35 cellular contexts compared by ENCODE assay signal in the genomic region with DNA sequence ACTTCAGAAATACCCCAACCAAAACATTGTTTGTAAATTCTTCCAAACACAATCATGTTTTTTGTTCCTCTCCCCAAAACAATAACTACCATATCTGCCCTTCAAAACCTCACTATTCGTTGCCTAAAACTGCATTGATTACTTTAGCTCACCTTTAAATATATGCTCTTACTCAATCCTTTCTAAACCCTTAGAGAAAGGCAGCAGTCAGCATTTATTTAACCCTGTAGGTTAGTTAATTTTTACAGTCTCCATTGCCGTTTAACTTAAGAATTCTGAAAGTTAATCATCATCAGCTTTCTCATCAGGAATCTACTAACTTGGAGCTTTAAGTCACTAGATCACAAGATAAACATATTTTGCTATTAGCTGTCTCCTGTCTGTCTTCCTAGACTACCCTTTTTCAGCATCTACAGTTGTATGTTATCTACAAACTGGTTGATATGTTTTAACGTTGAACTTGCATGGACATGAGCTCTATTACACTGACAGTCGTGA.
"Had no signal": no experiment of that assay in that cellular context is flagged by ENCODE, and none has a peak within 500 bp of the region (broad histone marks: within the 10 kb centered on the region; RNA-seq: fewer than 3 reads in every experiment).

No MANE protein-coding gene starts in this region.

- H3K27ac Mint-ChIP-seq: activated CD4-positive, alpha-beta T cell treated with anti-CD3 and anti-CD28 coated beads for 36 hours; activated CD8-positive, alpha-beta memory T cell treated with anti-CD3 and anti-CD28 coated beads, Interleukin-2, amount 10 ng/mL, durations not matched to agents 7 days and 5 days; activated CD8-positive, alpha-beta T cell treated with anti-CD3 and anti-CD28 coated beads, Interleukin-2, amount 10 ng/mL, durations not matched to agents 7 days and 5 days; activated naive CD4-positive, alpha-beta T cell treated with anti-CD3 and anti-CD28 coated beads for 36 hours; activated naive CD8-positive, alpha-beta T cell treated with anti-CD3 and anti-CD28 coated beads for 36 hours; brain; natural killer cell; progenitor cell of endocrine pancreas; stimulated activated naive B cell treated with anti-CD40 and anti-IgM and Interleukin-4, amounts not matched to agents 10 μg/mL and 1 μg/mL and 100 μg/mL, for 72 hours; T-helper 2 cell treated with Interferon-gamma antibody and Interleukin-4, amounts not matched to agents 5 μg/mL and 100 μg/mL, for 36 hours had no signal

- H3K9me3 ChIP-seq: adrenal gland, gastrocnemius medialis, left lung, lower lobe of right lung, stomach, thyroid gland, upper lobe of left lung, vagina had no signal

- H3K4me3 ChIP-seq: adrenal gland, coronary artery, dorsolateral prefrontal cortex, gastrocnemius medialis, hepatocyte, left lung, lower lobe of right lung, smooth muscle cell, stomach, thyroid gland, upper lobe of left lung, vagina had no signal

- H3K79me2 ChIP-seq: hepatocyte had no signal

- H3K27me3 ChIP-seq: adrenal gland, dorsolateral prefrontal cortex, gastrocnemius medialis, hepatocyte, left lung, stomach, thyroid gland, upper lobe of left lung, vagina had no signal

- H3K27me3 Mint-ChIP-seq: activated CD4-positive, alpha-beta T cell treated with anti-CD3 and anti-CD28 coated beads for 36 hours; activated CD8-positive, alpha-beta memory T cell treated with anti-CD3 and anti-CD28 coated beads, Interleukin-2, amount 10 ng/mL, durations not matched to agents 7 days and 5 days; activated naive CD8-positive, alpha-beta T cell treated with anti-CD3 and anti-CD28 coated beads for 36 hours; brain; progenitor cell of endocrine pancreas; stimulated activated naive B cell treated with anti-CD40 and anti-IgM and Interleukin-4, amounts not matched to agents 10 μg/mL and 1 μg/mL and 100 μg/mL, for 72 hours had no signal

- DNase-seq: activated CD4-positive, alpha-beta T cell treated with anti-CD3 and anti-CD28 coated beads for 36 hours; activated CD4-positive, CD25-positive, alpha-beta regulatory T cell; activated CD8-positive, alpha-beta memory T cell treated with anti-CD3 and anti-CD28 coated beads, Interleukin-2, amount 10 ng/mL, durations not matched to agents 7 days and 5 days; activated CD8-positive, alpha-beta T cell treated with anti-CD3 and anti-CD28 coated beads, Interleukin-2, amount 10 ng/mL, durations not matched to agents 7 days and 5 days; activated effector memory CD4-positive, alpha-beta T cell treated with anti-CD3 and anti-CD28 coated beads, Interleukin-2, amount 50 U/mL, for 16 hours; activated naive CD4-positive, alpha-beta T cell treated with anti-CD3 and anti-CD28 coated beads for 36 hours; activated naive CD8-positive, alpha-beta T cell treated with anti-CD3 and anti-CD28 coated beads for 36 hours; activated T-cell treated with anti-CD3 and anti-CD28 coated beads for 4 hours; adrenal gland; aorta; dorsolateral prefrontal cortex; effector memory CD4-positive, alpha-beta T cell; erythroblast; gastrocnemius medialis; islet precursor cell; left lung; lower lobe of right lung; mesendoderm; natural killer cell; retina; stimulated activated CD4-positive, alpha-beta T cell treated with anti-CD3 and anti-CD28 coated beads, Interleukin-1b, Interleukin-23, amount 100 ng/mL, for 48 hours; stimulated activated CD4-positive, alpha-beta T cell treated with anti-CD3 and anti-CD28 coated beads, Interleukin-4, amount 100 ng/mL, for 4 hours; stimulated activated CD8-positive, alpha-beta memory T cell treated with anti-CD3 and anti-CD28 coated beads, Interleukin-4, amount 100 ng/mL, for 48 hours; stimulated activated naive B cell treated with anti-CD40 and anti-IgM and Interleukin-4, amounts not matched to agents 10 μg/mL and 1 μg/mL and 100 μg/mL, for 72 hours; stomach; T-helper 1 cell; thyroid gland; upper lobe of left lung had no signal

- H3K27ac ChIP-seq: adrenal gland, coronary artery, dorsolateral prefrontal cortex, gastrocnemius medialis, hepatocyte, left lung, lower lobe of right lung, stomach, thyroid gland, upper lobe of left lung, vagina had no signal

- H3K4me2 ChIP-seq: hepatocyte, smooth muscle cell had no signal

- H3K4me3 Mint-ChIP-seq: activated CD4-positive, alpha-beta T cell treated with anti-CD3 and anti-CD28 coated beads for 36 hours; activated CD8-positive, alpha-beta memory T cell treated with anti-CD3 and anti-CD28 coated beads, Interleukin-2, amount 10 ng/mL, durations not matched to agents 7 days and 5 days; activated CD8-positive, alpha-beta T cell treated with anti-CD3 and anti-CD28 coated beads, Interleukin-2, amount 10 ng/mL, durations not matched to agents 7 days and 5 days; activated naive CD4-positive, alpha-beta T cell treated with anti-CD3 and anti-CD28 coated beads for 36 hours; activated naive CD8-positive, alpha-beta T cell treated with anti-CD3 and anti-CD28 coated beads for 36 hours; brain; natural killer cell; stimulated activated naive B cell treated with anti-CD40 and anti-IgM and Interleukin-4, amounts not matched to agents 10 μg/mL and 1 μg/mL and 100 μg/mL, for 72 hours; T-helper 2 cell treated with Interferon-gamma antibody and Interleukin-4, amounts not matched to agents 5 μg/mL and 100 μg/mL, for 36 hours had no signal

- ATAC-seq: activated CD4-positive, alpha-beta T cell treated with anti-CD3 and anti-CD28 coated beads for 36 hours; activated CD8-positive, alpha-beta memory T cell treated with anti-CD3 and anti-CD28 coated beads, Interleukin-2, amount 10 ng/mL, durations not matched to agents 7 days and 5 days; activated CD8-positive, alpha-beta T cell treated with anti-CD3 and anti-CD28 coated beads, Interleukin-2, amount 10 ng/mL, durations not matched to agents 7 days and 5 days; gastrocnemius medialis; left lung; lower lobe of right lung; natural killer cell; stimulated activated naive B cell treated with anti-CD40 and anti-IgM and Interleukin-4, amounts not matched to agents 10 μg/mL and 1 μg/mL and 100 μg/mL, for 72 hours had no signal

- H3K36me3 Mint-ChIP-seq: activated CD8-positive, alpha-beta memory T cell treated with anti-CD3 and anti-CD28 coated beads, Interleukin-2, amount 10 ng/mL, durations not matched to agents 7 days and 5 days; activated naive CD8-positive, alpha-beta T cell treated with anti-CD3 and anti-CD28 coated beads for 36 hours; brain; stimulated activated naive B cell treated with anti-CD40 and anti-IgM and Interleukin-4, amounts not matched to agents 10 μg/mL and 1 μg/mL and 100 μg/mL, for 72 hours had no signal

- H3K4me1 ChIP-seq: adrenal gland, gastrocnemius medialis, left lung, lower lobe of right lung, stomach, thyroid gland, upper lobe of left lung, vagina had no signal

- H2AFZ ChIP-seq: hepatocyte had no signal

- H3K4me1 Mint-ChIP-seq: activated CD4-positive, alpha-beta T cell treated with anti-CD3 and anti-CD28 coated beads for 36 hours; activated CD8-positive, alpha-beta memory T cell treated with anti-CD3 and anti-CD28 coated beads, Interleukin-2, amount 10 ng/mL, durations not matched to agents 7 days and 5 days; activated naive CD8-positive, alpha-beta T cell treated with anti-CD3 and anti-CD28 coated beads for 36 hours; brain; natural killer cell; stimulated activated naive B cell treated with anti-CD40 and anti-IgM and Interleukin-4, amounts not matched to agents 10 μg/mL and 1 μg/mL and 100 μg/mL, for 72 hours had no signal

- H3K36me3 ChIP-seq: adrenal gland, gastrocnemius medialis, left lung, lower lobe of right lung, stomach, thyroid gland, upper lobe of left lung, vagina had no signal
